15 cellular contexts compared by ENCODE assay signal in the genomic region with DNA sequence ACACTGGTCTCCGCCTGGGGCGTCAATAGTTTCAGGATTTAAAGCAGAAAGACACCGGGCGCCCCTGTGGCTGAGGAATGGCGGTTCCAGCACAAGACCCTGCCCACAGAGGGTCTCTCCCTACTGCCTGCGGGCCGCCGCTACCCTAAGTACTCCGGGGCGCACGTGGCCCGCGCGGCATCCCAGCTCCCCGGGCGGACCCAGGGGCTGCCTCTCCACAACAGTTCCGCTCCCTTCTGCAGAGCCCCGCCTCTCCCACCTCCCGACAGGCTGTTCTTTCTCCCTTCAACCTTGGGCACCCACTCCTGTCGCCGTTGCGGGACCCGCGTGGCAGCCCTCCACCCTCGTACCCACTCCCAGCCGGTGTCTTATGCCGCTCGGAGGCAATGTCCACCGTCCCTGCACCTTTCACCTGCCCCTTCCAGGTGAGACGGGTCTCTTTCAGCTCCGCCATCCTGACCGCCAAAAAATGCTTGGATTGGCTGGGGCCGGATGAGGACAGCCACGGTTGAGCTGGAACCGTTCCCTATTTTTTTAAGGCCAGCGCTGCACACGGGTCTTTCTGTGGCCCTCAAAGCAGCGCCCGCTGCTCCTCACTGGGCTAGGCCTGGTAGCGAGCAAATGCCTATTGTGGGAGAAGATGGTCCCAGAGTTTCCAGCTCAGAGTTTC. TPM values are rescaled to one million over a fixed set of nuclear protein-coding genes. Genes with fewer than 3 reads are reported as not detected.
DNase-seq lines count a peak whose midpoint lies in the region; TF ChIP-seq lines count a peak whose summit lies in the region.
"Had no signal": no experiment of that assay in that cellular context is flagged by ENCODE, and none has a peak within 500 bp of the region (broad histone marks: within the 10 kb centered on the region; RNA-seq: fewer than 3 reads in every experiment).

No MANE protein-coding gene starts in this region.

- H3K27ac Mint-ChIP-seq in activated naive CD4-positive, alpha-beta T cell treated with anti-CD3 and anti-CD28 coated beads, Interleukin-2, amount 10 ng/mL, durations not matched to agents 7 days and 5 days: peak overlapping the region; percentile 72
- H3K27ac Mint-ChIP-seq: effector memory CD8-positive, alpha-beta T cell had no signal

- H3K4me1 Mint-ChIP-seq in activated naive CD4-positive, alpha-beta T cell treated with anti-CD3 and anti-CD28 coated beads, Interleukin-2, amount 10 ng/mL, durations not matched to agents 7 days and 5 days: peaks cover 51% of the 10 kb centered on the region

- H3K27ac ChIP-seq in smooth muscle cell (ENCODE audit: low read depth): no peak overlapping the region
- H3K27ac ChIP-seq: upper lobe of left lung had no signal

- no peaks in the 10 kb centered on the region for H3K9me3 Mint-ChIP-seq in activated naive CD4-positive, alpha-beta T cell treated with anti-CD3 and anti-CD28 coated beads, Interleukin-2, amount 10 ng/mL, durations not matched to agents 7 days and 5 days
- H3K9me3 Mint-ChIP-seq: effector memory CD8-positive, alpha-beta T cell had no signal

- H3K4me1 ChIP-seq in smooth muscle cell (ENCODE audit: low read depth): peaks cover 14% of the 10 kb centered on the region

- peaks cover 100% of the 10 kb centered on the region for H3K27me3 Mint-ChIP-seq in activated naive CD4-positive, alpha-beta T cell treated with anti-CD3 and anti-CD28 coated beads, Interleukin-2, amount 10 ng/mL, durations not matched to agents 7 days and 5 days

- 7% methylated on average over 36 of the region's 40 CpGs for WGBS in smooth muscle cell (ENCODE audit: low lambda C conversion rate)

- H3K36me3 ChIP-seq in smooth muscle cell (ENCODE audit: low read depth): no peaks in the 10 kb centered on the region
- H3K36me3 ChIP-seq: upper lobe of left lung had no signal

- CTCF ChIA-PET in activated naive CD4-positive, alpha-beta T cell treated with anti-CD3 and anti-CD28 coated beads, Interleukin-2, amount 10 ng/mL, durations not matched to agents 7 days and 5 days (lab: Charles Lee): interaction anchor here (0.6 kb wide), 1 partner anchor 10 kb away, joined by 3 read pairs; no protein-coding TSS in a partner anchor

- H3F3A ChIP-seq in smooth muscle cell (ENCODE audit: low read depth): no peaks in the 10 kb centered on the region

- TF ChIP-seq CTCF in smooth muscle cell (IDR thresholded peaks at IDR 0.05; ENCODE audit: borderline replicate concordance, insufficient read depth, poor library complexity, severe bottlenecking): no peak

- H3K27me3 ChIP-seq in smooth muscle cell (ENCODE audit: low read depth): peaks cover 100% of the 10 kb centered on the region

- peaks cover 15% of the 10 kb centered on the region for H3K36me3 Mint-ChIP-seq in activated naive CD4-positive, alpha-beta T cell treated with anti-CD3 and anti-CD28 coated beads, Interleukin-2, amount 10 ng/mL, durations not matched to agents 7 days and 5 days

- H3K9me3 ChIP-seq in smooth muscle cell (replicated peaks; ENCODE audit: low read depth): no peaks in the 10 kb centered on the region
- H3K9me3 ChIP-seq: upper lobe of left lung had no signal

- no peaks in the 10 kb centered on the region for H4K20me1 ChIP-seq in smooth muscle cell (ENCODE audit: low read depth)

- no peak overlapping the region for H3K4me3 Mint-ChIP-seq in activated naive CD4-positive, alpha-beta T cell treated with anti-CD3 and anti-CD28 coated beads, Interleukin-2, amount 10 ng/mL, durations not matched to agents 7 days and 5 days

- no peak overlapping the region for H3K9ac ChIP-seq in smooth muscle cell (ENCODE audit: low read depth)

- H3K79me2 ChIP-seq in smooth muscle cell (ENCODE audit: low read depth): no peaks in the 10 kb centered on the region

- H3K4me3 ChIP-seq in smooth muscle cell: no peak overlapping the region

- H3K4me2 ChIP-seq in smooth muscle cell: peak overlapping the region; percentile 41

- no peak overlapping the region for H2AFZ ChIP-seq in smooth muscle cell (ENCODE audit: low read depth)

- no peak for DNase-seq in activated naive CD4-positive, alpha-beta T cell treated with anti-CD3 and anti-CD28 coated beads, Interleukin-2, amount 10 ng/mL, durations not matched to agents 7 days and 5 days
- DNase-seq in activated naive CD4-positive, alpha-beta T cell treated with anti-CD3 and anti-CD28 coated beads, Interleukin-2, amount 50 U/mL, for 16 hours: no peak
- DNase-seq in SKM-1 treated with dmso at 0.1 percent for 144 hours (lab: John Stamatoyannopoulos, UW; ENCODE audit: unreplicated experiment) (peak; percentile 50), iPS-NIHi7 (ENCODE audit: extremely low spot score) (peak; percentile 50), smooth muscle cell (lab: John Stamatoyannopoulos, UW; ENCODE audit: unreplicated experiment) (no peak), HK-2 (ENCODE audit: unreplicated experiment) (no peak), NCI-H526 (lab: John Stamatoyannopoulos, UW) (no peak), kidney tubule cell (ENCODE audit: low spot score) (no peak)
- DNase-seq: effector memory CD8-positive, alpha-beta T cell; left cardiac atrium; NCI-H1105 treated with DMSO at 0.1 percent for 48 hours; NCI-H345; OCI-M1 had no signal

RNA-seq across cellular contexts. Expression of gene NKX2-3, which starts 1.6 kb away (rescaled TPM):
- not detected in 2 replicates for total RNA-seq in smooth muscle cell
- polyA plus RNA-seq in smooth muscle cell: not detected in 2 replicates
- total RNA-seq: left cardiac atrium had no signal
- polyA plus RNA-seq: AG04450 had no signal

Comparison
In these comparisons a context has a peak if more than half of its experiments do, and no peak if none do; other contexts are left out.
1. DNase-seq: peak in SKM-1 treated with dmso at 0.1 percent for 144 hours (single experiment) and iPS-NIHi7 (single experiment); none in activated naive CD4-positive, alpha-beta T cell treated with anti-CD3 and anti-CD28 coated beads, Interleukin-2, amount 10 ng/mL, durations not matched to agents 7 days and 5 days (single experiment), activated naive CD4-positive, alpha-beta T cell treated with anti-CD3 and anti-CD28 coated beads, Interleukin-2, amount 50 U/mL, for 16 hours (single experiment), smooth muscle cell (single experiment), HK-2 (single experiment), NCI-H526 (0 of 2) and kidney tubule cell (single experiment).